ENCODE assay signal across 31 cellular contexts in the genomic region with DNA sequence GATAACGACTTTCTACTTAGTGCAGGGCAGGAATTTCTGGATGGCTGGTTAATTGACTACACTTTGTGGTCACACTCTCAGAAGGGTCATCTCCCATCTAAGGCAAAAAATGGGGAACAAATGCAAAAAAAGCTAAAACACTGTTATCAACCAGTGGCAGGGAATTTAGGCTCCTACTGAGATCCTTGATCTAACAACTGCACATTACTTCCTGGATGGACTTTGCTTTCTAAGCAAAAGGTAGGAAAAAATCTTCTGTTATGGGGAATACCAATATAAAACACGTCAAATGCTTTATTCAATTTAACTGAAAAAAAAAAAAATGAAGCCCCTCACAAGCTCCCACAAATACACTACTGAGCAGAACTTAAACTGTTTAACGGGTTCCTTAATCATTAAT. TPM values are rescaled to one million over a fixed set of nuclear protein-coding genes. Genes with fewer than 3 reads are reported as not detected.
"Had no signal": no experiment of that assay in that cellular context is flagged by ENCODE, and none has a peak within 500 bp of the region (broad histone marks: within the 10 kb centered on the region; RNA-seq: fewer than 3 reads in every experiment).

No MANE protein-coding gene starts in this region.

- ATAC-seq: effector memory CD8-positive, alpha-beta T cell; esophagus mucosa; gastrocnemius medialis; left lung; left ventricle myocardium superior; lower lobe of right lung had no signal

- H3K36me3 ChIP-seq: esophagus squamous epithelium, gastrocnemius medialis, heart right ventricle, left lung, lower lobe of right lung had no signal

- DNase-seq: central memory CD4-positive, alpha-beta T cell; cortex of kidney; effector CD8-positive, alpha-beta T cell; effector memory CD8-positive, alpha-beta T cell; endodermal cell; erythroblast; esophagus squamous epithelium; foreskin fibroblast; foreskin melanocyte; gastrocnemius medialis; glutamatergic neuron; head of caudate nucleus; hippocampal formation; kidney; kidney glomerular epithelial cell; left lung; left ventricle myocardium superior; lower lobe of right lung; mesenchymal stem cell; midbrain had no signal

- H3K9me3 Mint-ChIP-seq: dendritic cell treated with granulocyte-macrophage colony-stimulating factor and Interleukin-4, amounts not matched to agents 40 ng/mL and 50 ng/mL, for 4 days; effector memory CD8-positive, alpha-beta T cell; endodermal cell had no signal

- H3K27ac ChIP-seq: epithelial cell of prostate, esophagus squamous epithelium, gastrocnemius medialis, heart right ventricle, left lung, lower lobe of right lung had no signal

- H3K4me3 Mint-ChIP-seq: dendritic cell treated with granulocyte-macrophage colony-stimulating factor and Interleukin-4, amounts not matched to agents 40 ng/mL and 50 ng/mL, for 4 days; effector memory CD8-positive, alpha-beta T cell; endodermal cell had no signal

- H3K27ac Mint-ChIP-seq: dendritic cell treated with granulocyte-macrophage colony-stimulating factor and Interleukin-4, amounts not matched to agents 40 ng/mL and 50 ng/mL, for 4 days; effector memory CD8-positive, alpha-beta T cell; endodermal cell had no signal

- H3K4me3 ChIP-seq: esophagus squamous epithelium, gastrocnemius medialis, heart right ventricle, left lung, lower lobe of right lung had no signal

- H3K9me3 ChIP-seq: esophagus squamous epithelium, gastrocnemius medialis, heart right ventricle, left lung, lower lobe of right lung had no signal

- H3K4me1 ChIP-seq: esophagus squamous epithelium, gastrocnemius medialis, heart right ventricle, left lung, lower lobe of right lung had no signal

- H3K27me3 ChIP-seq: esophagus squamous epithelium, gastrocnemius medialis, left lung had no signal

RNA-seq across cellular contexts. Expression of a gene that starts 4.6 kb away (rescaled TPM):
- total RNA-seq: dermis microvascular lymphatic vessel endothelial cell, endodermal cell, esophagus mucosa, esophagus squamous epithelium, gastrocnemius medialis, glomerular endothelial cell, heart right ventricle, left lung, left ventricle myocardium superior, lower leg skin, lower lobe of right lung, lung microvascular endothelial cell, mesenteric fat pad had no signal
- polyA plus RNA-seq: heart right ventricle had no signal

RNA-seq across cellular contexts. Expression of a gene that starts 23.2 kb away (rescaled TPM):
- total RNA-seq: cerebellum, dermis microvascular lymphatic vessel endothelial cell, endodermal cell, esophagus mucosa, esophagus squamous epithelium, gastrocnemius medialis, glomerular endothelial cell, heart right ventricle, kidney, left lung, left ventricle myocardium superior, lower leg skin, lower lobe of right lung, lung microvascular endothelial cell, mesenteric fat pad, mononuclear cell had no signal
- polyA plus RNA-seq: heart right ventricle had no signal
